Comparison of ENCODE assay signal across 3 cellular contexts in genomic region chr20:9246731-9247130, GRCh38.
A peak's percentile ranks its signal among the peaks of the same experiment; 100 is the strongest.
TF ChIP-seq lines count a peak whose summit lies in the region.

No MANE protein-coding gene starts in this region.

TF ChIP-seq in A549, 52 proteins besides CTCF, POLR2A, EP300 and RAD21:
- no peak for TF ChIP-seq ZNF302 (CRISPR knock-in tag; IDR thresholded peaks at IDR 0.05)
- TF ChIP-seq CEBPB (IDR thresholded peaks at IDR 0.05) = peak; percentile 60 to 62; a peak in 2 of 4 replicates

TF ChIP-seq in IMR-90, 13 proteins besides CTCF, POLR2A, EP300 and RAD21:
- TF ChIP-seq SMC3 (IDR thresholded peaks at IDR 0.05; ENCODE audit: low read depth, low read length) (no peak), CEBPB (IDR thresholded peaks at IDR 0.05; ENCODE audit: low read depth, low read length) (peak; percentile 82)

TF ChIP-seq in K562, 482 proteins besides CTCF, POLR2A, EP300 and RAD21:
- TF ChIP-seq CEBPB (tag; IDR thresholded peaks at IDR 0.05) (peak; percentile 68), SRSF3 (IDR thresholded peaks at IDR 0.05; ENCODE audit: insufficient read depth, low read length) (no peak), CEBPG (CRISPR knock-in tag; IDR thresholded peaks at IDR 0.05) (no peak), CEBPG (tag; conservative IDR thresholded peaks at IDR 0.05 in 1 of 2, IDR thresholded peaks at IDR 0.05 in 1 of 2) (peak in 1 of 2 experiments; percentile 85; a peak in 2 of 4 replicates)
